In genomic region chr6:41161851-41162552, GRCh38 we compare ENCODE assay signal across 27 cellular contexts. TPM values are rescaled to one million over a fixed set of nuclear protein-coding genes. Genes with fewer than 3 reads are reported as not detected.
DNase-seq lines count a peak whose midpoint lies in the region; ATAC-seq and TF ChIP-seq lines count a peak whose summit lies in the region.
"Had no signal": no experiment of that assay in that cellular context is flagged by ENCODE, and none has a peak within 500 bp of the region (broad histone marks: within the 10 kb centered on the region; RNA-seq: fewer than 3 reads in every experiment).

No MANE protein-coding gene starts in this region.

- H3K27ac Mint-ChIP-seq in dendritic cell treated with granulocyte-macrophage colony-stimulating factor and Interleukin-4, amounts not matched to agents 40 ng/mL and 50 ng/mL, for 4 days: peak overlapping the region; percentile 78
- H3K27ac Mint-ChIP-seq: CD8-positive, alpha-beta memory T cell; effector memory CD8-positive, alpha-beta T cell; natural killer cell treated with Interleukin-12 subunit alpha and Interleukin-12 subunit beta and Interleukin-15 and Interleukin-18, amount 100 ng/mL, for 72 hours had no signal

- peak overlapping the region; percentile 81 for H3K4me3 Mint-ChIP-seq in dendritic cell treated with granulocyte-macrophage colony-stimulating factor and Interleukin-4, amounts not matched to agents 40 ng/mL and 50 ng/mL, for 4 days
- H3K4me3 Mint-ChIP-seq: activated T-cell treated with anti-CD3 and anti-CD28 coated beads, Interleukin-2, amount 50 U/mL, for 4 hours; CD8-positive, alpha-beta memory T cell; effector memory CD8-positive, alpha-beta T cell; natural killer cell treated with Interleukin-12 subunit alpha and Interleukin-12 subunit beta and Interleukin-15 and Interleukin-18, amount 100 ng/mL, for 72 hours had no signal

- H3K4me3 ChIP-seq in NB4 (ENCODE audit: low read depth, low read length): no peak overlapping the region
- H3K4me3 ChIP-seq in right cardiac atrium (ENCODE audit: low read length): no peak overlapping the region
- H3K4me3 ChIP-seq: left ventricle myocardium inferior, ovary, sigmoid colon, thyroid gland had no signal

- 69% methylated on average over 13 of the region's 13 CpGs for WGBS in right cardiac atrium

- DNase-seq in D341Med (ENCODE audit: low spot score) (peak; percentile 13), NB4 (ENCODE audit: low read depth) (peak; percentile 19), putamen (ENCODE audit: low spot score) (peak; percentile 44), right cardiac atrium (no peak)
- DNase-seq in activated effector memory CD4-positive, alpha-beta T cell treated with Interleukin-2 at 50 U/mL for 16 hours: no peak
- DNase-seq: activated CD4-positive, alpha-beta T cell treated with anti-CD3 and anti-CD28 coated beads for 1 hour; activated naive CD4-positive, alpha-beta T cell treated with Interleukin-2 at 50 U/mL for 16 hours; activated T-cell treated with anti-CD3 and anti-CD28 coated beads, Interleukin-2, amount 50 U/mL, for 4 hours; CD8-positive, alpha-beta memory T cell; effector memory CD8-positive, alpha-beta T cell; H7; KG1; left ventricle myocardium inferior; NCI-H1092 treated with DMSO at 0.1 percent for 48 hours; NCI-H187 treated with DMSO at 0.1 percent for 48 hours; ovary; sigmoid colon; stimulated activated naive CD8-positive, alpha-beta T cell treated with anti-CD3 and anti-CD28 coated beads, Interleukin-15, Interleukin-2, amounts not matched to agents 100 U/mL and 50 U/mL, for 24 hours; SW 1271; thyroid gland had no signal

- no peaks in the 10 kb centered on the region for H3K9me3 ChIP-seq in right cardiac atrium (ENCODE audit: control insufficient read depth, low read length)
- H3K9me3 ChIP-seq: breast epithelium, left ventricle myocardium inferior, ovary, sigmoid colon, thyroid gland had no signal

- TF ChIP-seq POLR2A in NB4 (IDR thresholded peaks at IDR 0.05; ENCODE audit: extremely low read depth, insufficient read length): no peak

- peaks cover 39% of the 10 kb centered on the region for H3K36me3 Mint-ChIP-seq in dendritic cell treated with granulocyte-macrophage colony-stimulating factor and Interleukin-4, amounts not matched to agents 40 ng/mL and 50 ng/mL, for 4 days (ENCODE audit: low read depth)
- H3K36me3 Mint-ChIP-seq: natural killer cell treated with Interleukin-12 subunit alpha and Interleukin-12 subunit beta and Interleukin-15 and Interleukin-18, amount 100 ng/mL, for 72 hours had no signal

- no peak for ATAC-seq in right cardiac atrium
- ATAC-seq in HG02852 (IDR thresholded peaks at IDR 0.05; ENCODE audit: unreplicated experiment): no peak
- ATAC-seq: activated T-cell treated with anti-CD3 and anti-CD28 coated beads, Interleukin-2, amount 50 U/mL, for 4 hours; effector memory CD8-positive, alpha-beta T cell; stimulated activated naive CD8-positive, alpha-beta T cell treated with anti-CD3 and anti-CD28 coated beads, Interleukin-15, Interleukin-2, amounts not matched to agents 100 U/mL and 50 U/mL, for 24 hours had no signal

- peaks cover 80% of the 10 kb centered on the region for H3K4me1 Mint-ChIP-seq in dendritic cell treated with granulocyte-macrophage colony-stimulating factor and Interleukin-4, amounts not matched to agents 40 ng/mL and 50 ng/mL, for 4 days (ENCODE audit: low read depth)
- H3K4me1 Mint-ChIP-seq: CD8-positive, alpha-beta memory T cell had no signal

- no peaks in the 10 kb centered on the region for H3K4me1 ChIP-seq in right cardiac atrium (ENCODE audit: control insufficient read depth, insufficient read depth, low read length)
- H3K4me1 ChIP-seq: breast epithelium, left ventricle myocardium inferior, sigmoid colon, thyroid gland had no signal

- no peak for TF ChIP-seq CTCF in NB4 (IDR thresholded peaks at IDR 0.05; ENCODE audit: low read depth, low read length)

- H3K27me3 Mint-ChIP-seq in dendritic cell treated with granulocyte-macrophage colony-stimulating factor and Interleukin-4, amounts not matched to agents 40 ng/mL and 50 ng/mL, for 4 days: peaks cover under 1% of the 10 kb centered on the region

- H3K27ac ChIP-seq in right cardiac atrium (ENCODE audit: low read length): no peak overlapping the region
- H3K27ac ChIP-seq: breast epithelium, left ventricle myocardium inferior, ovary, sigmoid colon, thyroid gland had no signal

- no peaks in the 10 kb centered on the region for H3K27me3 ChIP-seq in right cardiac atrium (ENCODE audit: control insufficient read depth, insufficient read depth)
- H3K27me3 ChIP-seq: ovary, thyroid gland had no signal

- H3K9me3 Mint-ChIP-seq in dendritic cell treated with granulocyte-macrophage colony-stimulating factor and Interleukin-4, amounts not matched to agents 40 ng/mL and 50 ng/mL, for 4 days: no peaks in the 10 kb centered on the region
- H3K9me3 Mint-ChIP-seq: activated T-cell treated with anti-CD3 and anti-CD28 coated beads, Interleukin-2, amount 50 U/mL, for 4 hours; CD8-positive, alpha-beta memory T cell; effector memory CD8-positive, alpha-beta T cell; natural killer cell treated with Interleukin-12 subunit alpha and Interleukin-12 subunit beta and Interleukin-15 and Interleukin-18, amount 100 ng/mL, for 72 hours had no signal

- intact Hi-C loops in dendritic cell treated with granulocyte-macrophage colony-stimulating factor and Interleukin-4, amounts not matched to agents 40 ng/mL and 50 ng/mL, for 4 days (cut with micrococcal nuclease): no loop called here
- intact Hi-C loops in right cardiac atrium (cut with DNase I): no loop called here

RNA-seq across cellular contexts. Expression of gene TREM2, which starts 0.9 kb away (rescaled TPM):
- total RNA-seq in right cardiac atrium: 1 to 10 TPM; 2.2 to 4.1 (median 2.4) TPM
- 1.2 TPM for polyA plus RNA-seq in right cardiac atrium
- total RNA-seq: activated T-cell treated with anti-CD3 and anti-CD28 coated beads, Interleukin-2, amount 50 U/mL, for 4 hours; H7; mononuclear cell; natural killer cell treated with Interleukin-12 subunit alpha and Interleukin-12 subunit beta and Interleukin-15 and Interleukin-18, amount 100 ng/mL, for 72 hours; OCI-LY7 had no signal
- polyA plus RNA-seq: CD8-positive, alpha-beta memory T cell had no signal

RNA-seq across cellular contexts. Expression of gene TREML1, which starts 7.9 kb away (rescaled TPM):
- under 1 TPM in 1 of 4 donors, not detected in 3; 0.39 TPM for total RNA-seq in right cardiac atrium
- 0.14 TPM for polyA plus RNA-seq in right cardiac atrium
- total RNA-seq: activated T-cell treated with anti-CD3 and anti-CD28 coated beads, Interleukin-2, amount 50 U/mL, for 4 hours; CD8-positive, alpha-beta memory T cell; H7; HT1080; left ventricle myocardium inferior; natural killer cell treated with Interleukin-12 subunit alpha and Interleukin-12 subunit beta and Interleukin-15 and Interleukin-18, amount 100 ng/mL, for 72 hours; OCI-LY7; thyroid gland had no signal
- polyA plus RNA-seq: CD8-positive, alpha-beta memory T cell had no signal

RNA-seq across cellular contexts. Expression of gene TREML2, which starts 38.9 kb away (rescaled TPM):
- under 1 TPM in 1 of 4 donors, not detected in 3; 0.15 TPM for total RNA-seq in right cardiac atrium
- polyA plus RNA-seq in right cardiac atrium: 0.02 TPM
- total RNA-seq: H7, HT1080, left ventricle myocardium inferior, sigmoid colon, thyroid gland had no signal

Comparison
In these comparisons a context has a peak if more than half of its experiments do, and no peak if none do; other contexts are left out.
1. DNase-seq: peak in D341Med (single experiment), NB4 (single experiment) and putamen (single experiment); none in activated effector memory CD4-positive, alpha-beta T cell treated with Interleukin-2 at 50 U/mL for 16 hours (single experiment) and right cardiac atrium (0 of 3).